In the genomic region with DNA sequence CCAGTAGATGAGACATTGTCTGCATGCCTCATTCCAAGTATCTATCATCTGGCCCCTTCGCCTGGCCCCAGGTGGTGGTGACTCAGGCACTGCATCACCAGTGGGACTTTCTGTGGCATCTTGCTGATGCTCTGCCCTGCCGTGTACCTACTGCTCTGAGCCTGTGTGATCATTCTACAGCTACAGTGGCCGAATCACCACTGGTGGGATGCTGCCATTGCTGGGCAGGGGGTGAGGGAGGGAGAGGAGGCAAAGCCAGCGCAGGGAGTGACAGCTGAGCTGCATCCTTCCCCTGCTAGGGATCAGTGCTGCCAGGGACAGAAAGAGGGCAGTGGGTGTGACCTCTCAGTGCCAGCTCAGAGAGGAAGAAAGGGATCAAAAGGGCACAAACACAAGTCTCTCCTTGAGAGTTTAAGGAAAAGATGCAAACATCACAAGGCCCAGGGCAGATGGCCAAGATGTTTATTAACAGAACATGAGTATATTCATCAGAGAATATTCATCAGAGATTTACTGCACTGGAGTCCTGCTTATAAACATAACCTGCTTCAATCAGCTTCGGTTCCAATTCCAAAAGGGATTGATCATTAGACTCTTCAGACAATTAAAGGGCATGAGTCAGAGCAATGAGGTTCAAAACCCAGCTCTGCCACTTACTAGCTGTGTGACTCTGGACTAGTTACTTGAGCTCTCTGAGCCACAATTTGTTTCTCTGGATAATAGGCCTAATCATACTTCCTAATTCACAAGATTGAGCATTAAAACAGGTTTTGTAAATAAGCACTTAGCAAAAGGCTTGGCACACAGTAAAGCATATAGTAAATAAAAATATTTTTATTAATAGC, we compare ENCODE assay signal across 8 cellular contexts.
DNase-seq lines count a peak whose midpoint lies in the region; ATAC-seq and TF ChIP-seq lines count a peak whose summit lies in the region.

No MANE protein-coding gene starts in this region.

- H3K27ac ChIP-seq in smooth muscle cell (ENCODE audit: low read depth) (peak overlapping the region; percentile 52), uterus (no peak overlapping the region), esophagus muscularis mucosa (replicated peaks in 1 of 4) (no peak overlapping the region)

- no peaks in the 10 kb centered on the region for H3K9me3 ChIP-seq in smooth muscle cell (replicated peaks; ENCODE audit: low read depth)
- no peaks in the 10 kb centered on the region for H3K9me3 ChIP-seq in uterus
- no peaks in the 10 kb centered on the region for H3K9me3 ChIP-seq in esophagus muscularis mucosa

- H3K9ac ChIP-seq in smooth muscle cell (ENCODE audit: low read depth) = no peak overlapping the region

- H2AFZ ChIP-seq in smooth muscle cell (ENCODE audit: low read depth) = no peak overlapping the region

- no peaks in the 10 kb centered on the region for H3K4me1 ChIP-seq in smooth muscle cell (ENCODE audit: low read depth)
- H3K4me1 ChIP-seq in uterus = no peaks in the 10 kb centered on the region
- H3K4me1 ChIP-seq in esophagus muscularis mucosa = no peaks in the 10 kb centered on the region

- peaks cover 10% of the 10 kb centered on the region for H4K20me1 ChIP-seq in smooth muscle cell (ENCODE audit: low read depth)

- no peaks in the 10 kb centered on the region for H3F3A ChIP-seq in smooth muscle cell (ENCODE audit: low read depth)

- no peak for ATAC-seq in GM18909 (IDR thresholded peaks at IDR 0.05; ENCODE audit: poor library complexity, unreplicated experiment)

- H3K27me3 ChIP-seq in smooth muscle cell (ENCODE audit: low read depth) (no peaks in the 10 kb centered on the region), uterus (no peaks in the 10 kb centered on the region), esophagus muscularis mucosa (no peaks in the 10 kb centered on the region)

- DNase-seq in DMS53 (lab: John Stamatoyannopoulos, UW) = peak; percentile 33
- peak; percentile 57 for DNase-seq in LHCN-M2 (ENCODE audit: low read depth)
- DNase-seq in activated naive CD4-positive, alpha-beta T cell treated with anti-CD3 and anti-CD28 coated beads, Interleukin-2, amount 50 U/mL, for 16 hours = peak; percentile 79
- DNase-seq in smooth muscle cell (lab: John Stamatoyannopoulos, UW; ENCODE audit: unreplicated experiment) = no peak
- no peak for DNase-seq in uterus
- DNase-seq in NCI-H2081 (lab: John Stamatoyannopoulos, UW) = no peak
- DNase-seq in esophagus muscularis mucosa (ENCODE audit: extremely low spot score) = no peak

- H3K36me3 ChIP-seq in smooth muscle cell (ENCODE audit: low read depth) (no peaks in the 10 kb centered on the region), uterus (no peaks in the 10 kb centered on the region), esophagus muscularis mucosa (no peaks in the 10 kb centered on the region)

- TF ChIP-seq EP300 in esophagus muscularis mucosa (IDR thresholded peaks at IDR 0.05) = no peak

- 43% methylated on average over 5 of the region's 5 CpGs for WGBS in smooth muscle cell (ENCODE audit: low lambda C conversion rate)
- 70% methylated on average over 5 of the region's 5 CpGs for WGBS in esophagus muscularis mucosa

- no peak overlapping the region for H3K4me3 ChIP-seq in smooth muscle cell
- no peak overlapping the region for H3K4me3 ChIP-seq in uterus
- H3K4me3 ChIP-seq in esophagus muscularis mucosa = no peak overlapping the region

- H3K4me2 ChIP-seq in smooth muscle cell = no peak overlapping the region

- TF ChIP-seq POLR2A in uterus (IDR thresholded peaks at IDR 0.05) = no peak
- TF ChIP-seq POLR2A in esophagus muscularis mucosa (IDR thresholded peaks at IDR 0.05; ENCODE audit: low read depth) = no peak

- TF ChIP-seq CTCF in smooth muscle cell (IDR thresholded peaks at IDR 0.05; ENCODE audit: borderline replicate concordance, insufficient read depth, poor library complexity, severe bottlenecking) (no peak), uterus (IDR thresholded peaks at IDR 0.05) (no peak), esophagus muscularis mucosa (IDR thresholded peaks at IDR 0.05) (no peak)

- peaks cover 5% of the 10 kb centered on the region for H3K79me2 ChIP-seq in smooth muscle cell (ENCODE audit: low read depth)

- intact Hi-C loops in uterus (cut with DNase I; ENCODE audit: low total_unique reads) = no loop called here
- intact Hi-C loops in esophagus muscularis mucosa (cut with DNase I) = no loop called here

Comparison
In these comparisons a context has a peak if more than half of its experiments do, and no peak if none do; other contexts are left out.
1. DNase-seq: peak in DMS53 (single experiment), LHCN-M2 (single experiment) and activated naive CD4-positive, alpha-beta T cell treated with anti-CD3 and anti-CD28 coated beads, Interleukin-2, amount 50 U/mL, for 16 hours (single experiment); none in smooth muscle cell (single experiment), uterus (0 of 2), NCI-H2081 (0 of 2) and esophagus muscularis mucosa (single experiment).